In genomic region chr22:20128902-20129746, GRCh38 we compare ENCODE assay signal across 1 cellular context.
TF ChIP-seq lines count a peak whose summit lies in the region.

No MANE protein-coding gene starts in this region.

TF ChIP-seq in GM23338, 12 proteins besides CTCF, POLR2A, EP300 and RAD21 (continued from another document):
- TF ChIP-seq, protein P1, sequence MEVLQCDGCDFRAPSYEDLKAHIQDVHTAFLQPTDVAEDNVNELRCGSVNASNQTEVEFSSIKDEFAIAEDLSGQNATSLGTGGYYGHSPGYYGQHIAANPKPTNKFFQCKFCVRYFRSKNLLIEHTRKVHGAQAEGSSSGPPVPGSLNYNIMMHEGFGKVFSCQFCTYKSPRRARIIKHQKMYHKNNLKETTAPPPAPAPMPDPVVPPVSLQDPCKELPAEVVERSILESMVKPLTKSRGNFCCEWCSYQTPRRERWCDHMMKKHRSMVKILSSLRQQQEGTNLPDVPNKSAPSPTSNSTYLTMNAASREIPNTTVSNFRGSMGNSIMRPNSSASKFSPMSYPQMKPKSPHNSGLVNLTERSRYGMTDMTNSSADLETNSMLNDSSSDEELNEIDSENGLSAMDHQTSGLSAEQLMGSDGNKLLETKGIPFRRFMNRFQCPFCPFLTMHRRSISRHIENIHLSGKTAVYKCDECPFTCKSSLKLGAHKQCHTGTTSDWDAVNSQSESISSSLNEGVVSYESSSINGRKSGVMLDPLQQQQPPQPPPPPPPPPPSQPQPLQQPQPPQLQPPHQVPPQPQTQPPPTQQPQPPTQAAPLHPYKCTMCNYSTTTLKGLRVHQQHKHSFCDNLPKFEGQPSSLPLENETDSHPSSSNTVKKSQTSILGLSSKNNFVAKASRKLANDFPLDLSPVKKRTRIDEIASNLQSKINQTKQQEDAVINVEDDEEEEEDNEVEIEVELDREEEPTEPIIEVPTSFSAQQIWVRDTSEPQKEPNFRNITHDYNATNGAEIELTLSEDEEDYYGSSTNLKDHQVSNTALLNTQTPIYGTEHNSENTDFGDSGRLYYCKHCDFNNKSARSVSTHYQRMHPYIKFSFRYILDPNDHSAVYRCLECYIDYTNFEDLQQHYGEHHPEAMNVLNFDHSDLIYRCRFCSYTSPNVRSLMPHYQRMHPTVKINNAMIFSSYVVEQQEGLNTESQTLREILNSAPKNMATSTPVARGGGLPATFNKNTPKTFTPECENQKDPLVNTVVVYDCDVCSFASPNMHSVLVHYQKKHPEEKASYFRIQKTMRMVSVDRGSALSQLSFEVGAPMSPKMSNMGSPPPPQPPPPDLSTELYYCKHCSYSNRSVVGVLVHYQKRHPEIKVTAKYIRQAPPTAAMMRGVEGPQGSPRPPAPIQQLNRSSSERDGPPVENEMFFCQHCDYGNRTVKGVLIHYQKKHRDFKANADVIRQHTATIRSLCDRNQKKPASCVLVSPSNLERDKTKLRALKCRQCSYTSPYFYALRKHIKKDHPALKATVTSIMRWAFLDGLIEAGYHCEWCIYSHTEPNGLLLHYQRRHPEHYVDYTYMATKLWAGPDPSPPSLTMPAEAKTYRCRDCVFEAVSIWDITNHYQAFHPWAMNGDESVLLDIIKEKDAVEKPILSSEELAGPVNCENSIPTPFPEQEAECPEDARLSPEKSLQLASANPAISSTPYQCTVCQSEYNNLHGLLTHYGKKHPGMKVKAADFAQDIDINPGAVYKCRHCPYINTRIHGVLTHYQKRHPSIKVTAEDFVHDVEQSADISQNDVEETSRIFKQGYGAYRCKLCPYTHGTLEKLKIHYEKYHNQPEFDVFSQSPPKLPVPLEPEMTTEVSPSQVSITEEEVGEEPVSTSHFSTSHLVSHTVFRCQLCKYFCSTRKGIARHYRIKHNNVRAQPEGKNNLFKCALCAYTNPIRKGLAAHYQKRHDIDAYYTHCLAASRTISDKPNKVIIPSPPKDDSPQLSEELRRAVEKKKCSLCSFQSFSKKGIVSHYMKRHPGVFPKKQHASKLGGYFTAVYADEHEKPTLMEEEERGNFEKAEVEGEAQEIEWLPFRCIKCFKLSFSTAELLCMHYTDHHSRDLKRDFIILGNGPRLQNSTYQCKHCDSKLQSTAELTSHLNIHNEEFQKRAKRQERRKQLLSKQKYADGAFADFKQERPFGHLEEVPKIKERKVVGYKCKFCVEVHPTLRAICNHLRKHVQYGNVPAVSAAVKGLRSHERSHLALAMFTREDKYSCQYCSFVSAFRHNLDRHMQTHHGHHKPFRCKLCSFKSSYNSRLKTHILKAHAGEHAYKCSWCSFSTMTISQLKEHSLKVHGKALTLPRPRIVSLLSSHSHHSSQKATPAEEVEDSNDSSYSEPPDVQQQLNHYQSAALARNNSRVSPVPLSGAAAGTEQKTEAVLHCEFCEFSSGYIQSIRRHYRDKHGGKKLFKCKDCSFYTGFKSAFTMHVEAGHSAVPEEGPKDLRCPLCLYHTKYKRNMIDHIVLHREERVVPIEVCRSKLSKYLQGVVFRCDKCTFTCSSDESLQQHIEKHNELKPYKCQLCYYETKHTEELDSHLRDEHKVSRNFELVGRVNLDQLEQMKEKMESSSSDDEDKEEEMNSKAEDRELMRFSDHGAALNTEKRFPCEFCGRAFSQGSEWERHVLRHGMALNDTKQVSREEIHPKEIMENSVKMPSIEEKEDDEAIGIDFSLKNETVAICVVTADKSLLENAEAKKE (CRISPR knock-in tag; IDR thresholded peaks at IDR 0.05) = no peak
- TF ChIP-seq CREB1 (CRISPR knock-in tag; IDR thresholded peaks at IDR 0.05; ENCODE audit: low read depth) (no peak), JUNB (IDR thresholded peaks at IDR 0.05; ENCODE audit: unreplicated experiment) (no peak), ZNF331 (CRISPR knock-in tag; IDR thresholded peaks at IDR 0.05; ENCODE audit: low read depth) (no peak), REST (IDR thresholded peaks at IDR 0.05; ENCODE audit: unreplicated experiment) (no peak)
